9 cellular contexts compared by ENCODE assay signal in the genomic region with DNA sequence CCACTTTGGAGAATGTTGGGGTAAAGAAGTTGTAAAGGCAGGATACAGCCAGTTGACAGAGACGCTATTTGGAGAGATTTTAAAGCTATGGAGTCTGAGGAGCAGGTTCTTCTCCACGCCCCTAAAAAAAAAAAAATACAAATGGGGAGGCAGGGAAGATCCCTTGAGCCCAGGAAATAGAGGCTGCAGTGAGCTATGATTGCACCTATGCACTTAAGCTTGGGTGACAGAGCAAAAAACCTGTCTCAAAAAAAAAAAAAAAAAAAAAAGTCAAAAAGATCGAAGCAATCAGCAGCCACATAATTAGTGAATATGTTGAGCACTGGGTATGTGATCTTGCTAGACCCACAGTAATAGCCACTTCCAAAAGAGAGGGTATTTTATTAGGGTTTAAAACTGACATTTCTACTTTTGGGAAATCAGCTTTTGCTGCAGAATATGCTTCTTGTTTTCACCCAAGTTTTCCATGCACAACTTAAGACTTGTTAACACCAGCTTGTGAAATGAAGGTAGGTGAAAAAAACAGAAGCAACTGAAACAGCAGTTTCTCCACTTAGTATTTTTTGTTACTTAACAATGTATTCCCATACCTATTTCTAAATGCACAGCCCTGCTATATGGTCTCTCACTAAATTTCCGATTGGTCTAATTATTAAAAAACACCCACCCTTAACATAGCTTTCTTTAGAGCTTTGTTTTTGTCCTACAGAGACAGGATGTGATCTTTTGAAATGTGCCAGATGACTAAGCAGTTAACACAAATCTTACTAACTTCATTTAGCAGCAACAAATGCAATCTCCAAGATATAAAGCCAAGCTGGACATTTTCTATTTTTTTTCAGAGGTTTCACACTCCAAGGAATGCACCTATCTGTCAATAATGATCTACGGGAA. TPM values are rescaled to one million over a fixed set of nuclear protein-coding genes. Genes with fewer than 3 reads are reported as not detected.
DNase-seq lines count a peak whose midpoint lies in the region; ATAC-seq, FAIRE-seq and TF ChIP-seq lines count a peak whose summit lies in the region.
"Had no signal": no experiment of that assay in that cellular context is flagged by ENCODE, and none has a peak within 500 bp of the region (broad histone marks: within the 10 kb centered on the region; RNA-seq: fewer than 3 reads in every experiment).

No MANE protein-coding gene starts in this region.

- no peak for DNase-seq in activated naive CD4-positive, alpha-beta T cell treated with Interleukin-2 at 50 U/mL for 16 hours
- DNase-seq in T-cell (no peak), fibroblast of the aortic adventitia (ENCODE audit: low read depth) (peak; percentile 48), D721Med (ENCODE audit: insufficient read length, low spot score) (no peak), sigmoid colon (no peak)
- DNase-seq: activated CD4-positive, alpha-beta T cell treated with anti-CD3 and anti-CD28 coated beads, Interleukin-2, amount 50 U/mL, for 48 hours had no signal

- CTCF ChIA-PET in T-cell (lab: Charles Lee), result interaction anchor here (0.5 to 3.4 kb wide), 6 partner anchors 9 to 261 kb away, joined by 3 to 20 read pairs (median 4); a partner anchor contains a TSS

- POLR2A ChIA-PET in T-cell (lab: Charles Lee), result no interaction called here

- H3K27ac ChIP-seq in subcutaneous abdominal adipose tissue (ENCODE audit: low read depth, low read length) (peak overlapping the region; percentile 28), sigmoid colon (peak overlapping the region in 2 of 4 donors; percentile 28 to 34)

- H3K9me3 Mint-ChIP-seq in activated naive CD4-positive, alpha-beta T cell treated with anti-CD3 and anti-CD28 coated beads, Interleukin-2, amount 50 U/mL, for 24 hours, result no peaks in the 10 kb centered on the region
- no peaks in the 10 kb centered on the region for H3K9me3 Mint-ChIP-seq in T-cell

- TF ChIP-seq CTCF in fibroblast of the aortic adventitia (IDR thresholded peaks at IDR 0.05; ENCODE audit: insufficient read depth, low read length), result no peak
- TF ChIP-seq CTCF in D721Med (IDR thresholded peaks at IDR 0.05; ENCODE audit: insufficient read depth, missing control alignments), result no peak
- TF ChIP-seq CTCF in sigmoid colon (IDR thresholded peaks at IDR 0.05), result no peak

- H3K36me3 ChIP-seq in subcutaneous abdominal adipose tissue (ENCODE audit: control insufficient read depth in 5 of 5, insufficient read depth in 5 of 5, low read length in 5 of 5) (peaks cover 8 to 29% (median 11%) of the 10 kb centered on the region in 5 donors), sigmoid colon (peaks cover 2 to 24% (median 4%) of the 10 kb centered on the region in 4 donors)

- no peak for TF ChIP-seq POLR2A in sigmoid colon (IDR thresholded peaks at IDR 0.05)

- peak overlapping the region; percentile 92 for H3K27ac Mint-ChIP-seq in activated naive CD4-positive, alpha-beta T cell treated with anti-CD3 and anti-CD28 coated beads, Interleukin-2, amount 50 U/mL, for 24 hours
- H3K27ac Mint-ChIP-seq in T-cell, result peak overlapping the region; percentile 87 to 91

- no peaks in the 10 kb centered on the region for H3K27me3 Mint-ChIP-seq in activated naive CD4-positive, alpha-beta T cell treated with anti-CD3 and anti-CD28 coated beads, Interleukin-2, amount 50 U/mL, for 24 hours
- no peaks in the 10 kb centered on the region for H3K27me3 Mint-ChIP-seq in T-cell

- TF ChIP-seq EP300 in sigmoid colon (IDR thresholded peaks at IDR 0.05), result no peak

- peaks cover 61% of the 10 kb centered on the region for H3K4me1 Mint-ChIP-seq in activated naive CD4-positive, alpha-beta T cell treated with anti-CD3 and anti-CD28 coated beads, Interleukin-2, amount 50 U/mL, for 24 hours
- H3K4me1 Mint-ChIP-seq in T-cell, result peaks cover 53 to 61% (median 58%) of the 10 kb centered on the region in 3 donors

- H3K4me3 Mint-ChIP-seq in activated naive CD4-positive, alpha-beta T cell treated with anti-CD3 and anti-CD28 coated beads, Interleukin-2, amount 50 U/mL, for 24 hours, result peak overlapping the region; percentile 55
- peak overlapping the region; percentile 31 to 90 (median 46) for H3K4me3 Mint-ChIP-seq in T-cell

- peaks cover 9% of the 10 kb centered on the region for H3K36me3 Mint-ChIP-seq in activated naive CD4-positive, alpha-beta T cell treated with anti-CD3 and anti-CD28 coated beads, Interleukin-2, amount 50 U/mL, for 24 hours
- peaks cover 14% of the 10 kb centered on the region for H3K36me3 Mint-ChIP-seq in T-cell

- H3K4me1 ChIP-seq in subcutaneous abdominal adipose tissue (ENCODE audit: control insufficient read depth in 5 of 5, insufficient read depth in 5 of 5, low read length in 5 of 5) (peaks cover 0 to 41% (median 28%) of the 10 kb centered on the region in 5 donors), sigmoid colon (peaks cover 0 to 41% (median 26%) of the 10 kb centered on the region in 4 donors)

- H3K9me3 ChIP-seq in subcutaneous abdominal adipose tissue (ENCODE audit: control insufficient read depth in 5 of 5, low read length in 5 of 5) (no peaks in the 10 kb centered on the region), sigmoid colon (no peaks in the 10 kb centered on the region)

- intact Hi-C loops in sigmoid colon (cut with DNase I), result loop anchor here (5.0 kb wide), 2 partner anchors 123 to 718 kb away; a partner anchor contains a TSS

- WGBS in sigmoid colon, 2 donors, result 64 to 78% methylated on average over 5 of the region's 5 CpGs

- FAIRE-seq in D721Med (lab: Jason Lieb, UNC), result no peak

- H3K27me3 ChIP-seq in subcutaneous abdominal adipose tissue (ENCODE audit: control insufficient read depth in 5 of 5, insufficient read depth in 4 of 5, low read length in 5 of 5) (no peaks in the 10 kb centered on the region), sigmoid colon (no peaks in the 10 kb centered on the region)

- H3K4me3 ChIP-seq in fibroblast of the aortic adventitia (ENCODE audit: low read depth, low read length) (no peak overlapping the region), subcutaneous abdominal adipose tissue (ENCODE audit: low read depth in 1 of 5, low read length in 5 of 5) (no peak overlapping the region), sigmoid colon (no peak overlapping the region)

- H3K9ac ChIP-seq in subcutaneous abdominal adipose tissue (ENCODE audit: low read length in 5 of 5), result peak overlapping the region in 1 of 5 donors; percentile 1

- ATAC-seq in T-cell (replicated peaks in 1 of 4) (no peak), HG03139 (IDR thresholded peaks at IDR 0.05; ENCODE audit: unreplicated experiment) (no peak)

RNA-seq across cellular contexts. Expression of a gene that starts 2.5 kb away (rescaled TPM):
- total RNA-seq in T-cell, result 100 to 1,000 TPM in 2 of 5 donors, 10 to 100 TPM in 3; 78.8 to 122 (median 89.5) TPM
- 202 and 240 TPM in 2 replicates for total RNA-seq in fibroblast of the aortic adventitia (ENCODE audit: low replicate concordance)
- total RNA-seq in sigmoid colon, result 100 to 1,000 TPM in 3 of 4 donors, 10 to 100 TPM in 1; 77.5 to 128 (median 114) TPM
- 100 to 1,000 TPM in 1 of 3 donors, 10 to 100 TPM in 2; 39.6 to 148 (median 62.7) TPM for polyA plus RNA-seq in sigmoid colon

RNA-seq across cellular contexts. Expression of a gene that starts 13.7 kb away (rescaled TPM):
- 1,000 to 10,000 TPM; 2,862 to 3,462 (median 2,982) TPM for total RNA-seq in T-cell
- 187 and 2,964 TPM in 2 replicates for total RNA-seq in fibroblast of the aortic adventitia (ENCODE audit: low replicate concordance)
- total RNA-seq in sigmoid colon, result 1,000 to 10,000 TPM; 1,724 to 5,149 (median 4,033) TPM
- 1,000 to 10,000 TPM; 3,444 to 6,579 (median 4,979) TPM for polyA plus RNA-seq in sigmoid colon
